ENCODE assay signal across 17 cellular contexts in genomic region chr1:75257424-75257823, GRCh38.
DNase-seq lines count a peak whose midpoint lies in the region; ATAC-seq, FAIRE-seq and TF ChIP-seq lines count a peak whose summit lies in the region.
"Had no signal": no experiment of that assay in that cellular context is flagged by ENCODE, and none has a peak within 500 bp of the region (broad histone marks: within the 10 kb centered on the region; RNA-seq: fewer than 3 reads in every experiment).

No MANE protein-coding gene starts in this region.

- H3K9ac ChIP-seq in HCT116 (ENCODE audit: low read length) (no peak overlapping the region), H1 (replicated peaks in 1 of 4; ENCODE audit: extremely low read depth in 1 of 4, low read depth in 3 of 4, low read length in 3 of 4) (no peak overlapping the region)

- peak; percentile 74 for FAIRE-seq in H1 (lab: Jason Lieb, UNC)

- no peak overlapping the region for H2BK5ac ChIP-seq in H1 (ENCODE audit: low read depth, low read length)

- TF ChIP-seq EP300 in H1 (IDR thresholded peaks at IDR 0.05; ENCODE audit: borderline replicate concordance in 1 of 2, low read depth in 2 of 2, low read length in 2 of 2): no peak

- H3K23ac ChIP-seq in H1 (ENCODE audit: insufficient read length): no peak overlapping the region

- H3K18ac ChIP-seq in H1 (ENCODE audit: extremely low read depth, low read length): no peak overlapping the region

- TF ChIP-seq CTCF in BE2C (IDR thresholded peaks at IDR 0.05; ENCODE audit: low read depth, low read length) (peak; percentile 28; the same call in 1 of the 2 replicates), HCT116 (IDR thresholded peaks at IDR 0.05 in 2 of 3, conservative IDR thresholded peaks at IDR 0.05 in 1 of 3; ENCODE audit: borderline replicate concordance in 1 of 3, insufficient read depth in 1 of 3, low read depth in 2 of 3, low read length in 2 of 3) (0 out of 6 replicates have a peak, but pooled peaks of 1 of the 3 experiments have one; percentile 9), H1 (IDR thresholded peaks at IDR 0.05; ENCODE audit: control extremely low read depth in 1 of 3, insufficient read depth in 1 of 3, low read depth in 1 of 3, low read length in 3 of 3) (peak; percentile 28 to 68 (median 49))

- H3K9me3 ChIP-seq in BE2C (no peaks in the 10 kb centered on the region), HCT116 (ENCODE audit: control insufficient read depth in 1 of 2, insufficient read depth in 1 of 2, low read depth in 1 of 2, low read length in 2 of 2) (no peaks in the 10 kb centered on the region), H1 (ENCODE audit: insufficient read depth in 2 of 2, low read depth in 1 of 2, low read length in 1 of 2) (no peaks in the 10 kb centered on the region)
- H3K9me3 ChIP-seq: Caco-2 had no signal

- H3K4me3 ChIP-seq in BE2C (ENCODE audit: low read depth, low read length) (no peak overlapping the region), HCT116 (replicated peaks in 1 of 2; ENCODE audit: low read depth in 1 of 2, low read length in 2 of 2) (no peak overlapping the region), H1 (ENCODE audit: extremely low read depth in 1 of 4, insufficient read depth in 2 of 4, low read depth in 3 of 4, low read length in 4 of 4) (no peak overlapping the region)
- H3K4me3 ChIP-seq: SK-N-MC had no signal

- H2BK20ac ChIP-seq in H1 (ENCODE audit: low read length): no peak overlapping the region

- H3K56ac ChIP-seq in H1 (replicated peaks; ENCODE audit: insufficient read length, low read depth, low read length): no peak overlapping the region

- H3K4me2 ChIP-seq in HCT116 (ENCODE audit: low read length) (no peak overlapping the region), H1 (ENCODE audit: insufficient read depth in 1 of 2, low read depth in 2 of 2, low read length in 2 of 2) (no peak overlapping the region)

- H3K9me2 ChIP-seq in HCT116 (ENCODE audit: insufficient read depth): no peaks in the 10 kb centered on the region

- no peaks in the 10 kb centered on the region for H4K20me1 ChIP-seq in HCT116 (ENCODE audit: insufficient read depth)
- H4K20me1 ChIP-seq in H1 (replicated peaks in 1 of 2; ENCODE audit: control insufficient read depth in 1 of 2, insufficient read depth in 2 of 2, low read length in 2 of 2): no peaks in the 10 kb centered on the region

- no peaks in the 10 kb centered on the region for H3K4me1 ChIP-seq in BE2C
- no peaks in the 10 kb centered on the region for H3K4me1 ChIP-seq in HCT116 (ENCODE audit: control insufficient read depth in 1 of 2, insufficient read depth in 2 of 2, low read length in 2 of 2)
- H3K4me1 ChIP-seq in H1 (replicated peaks in 1 of 4; ENCODE audit: control insufficient read depth in 3 of 4, insufficient read depth in 4 of 4, low read length in 3 of 4): no peaks in the 10 kb centered on the region
- H3K4me1 ChIP-seq: Caco-2 had no signal

- ATAC-seq in HCT116 (peak; percentile 25; the same call in 1 of the 2 replicates), HG03378 (IDR thresholded peaks at IDR 0.05; ENCODE audit: unreplicated experiment) (no peak)

- intact Hi-C loops in HCT116 (cut with micrococcal nuclease): no loop called here

- H3K14ac ChIP-seq in H1 (ENCODE audit: insufficient read length): no peak overlapping the region

- H2BK120ac ChIP-seq in H1 (replicated peaks; ENCODE audit: low read depth, low read length): no peak overlapping the region

- no peaks in the 10 kb centered on the region for H3K36me3 ChIP-seq in BE2C
- H3K36me3 ChIP-seq in HCT116 (ENCODE audit: control insufficient read depth in 1 of 2, insufficient read depth in 2 of 2, low read length in 2 of 2): no peaks in the 10 kb centered on the region
- no peaks in the 10 kb centered on the region for H3K36me3 ChIP-seq in H1 (ENCODE audit: control insufficient read depth in 2 of 4, insufficient read depth in 4 of 4, low read length in 3 of 4)

- no peaks in the 10 kb centered on the region for H3K79me1 ChIP-seq in H1 (ENCODE audit: low read depth, low read length)

- POLR2A ChIA-PET in HCT116 (lab: Charles Lee): no interaction called here
- POLR2A ChIA-PET in H1 (lab: Charles Lee; ENCODE audit: partially characterized antibody): interaction anchor here (1.1 kb wide), 1 partner anchor 466 kb away, joined by 3 read pairs; no protein-coding TSS in a partner anchor

- no TSS peak for BruUV-seq in HCT116 (replicated peaks; lab: Mats Ljungman, UMichigan)

- H4K91ac ChIP-seq in H1 (replicated peaks; ENCODE audit: insufficient read length, low read length): no peak overlapping the region

- RAD21 ChIA-PET in HCT116 (lab: Charles Lee; ENCODE audit: low non-redundant PET in 1 of 2, low total read pairs in 2 of 2, uncharacterized antibody in 2 of 2, unreplicated experiment in 2 of 2): no interaction called here

- H3K4ac ChIP-seq in H1 (replicated peaks; ENCODE audit: insufficient read length, low read depth, low read length): no peak overlapping the region

- no peaks in the 10 kb centered on the region for H3K23me2 ChIP-seq in H1 (ENCODE audit: low read depth, low read length)

- CTCF ChIA-PET in HCT116 (lab: Charles Lee) (interaction anchor here (1.1 kb wide), 2 partner anchors 9 to 25 kb away, joined by 3 to 4 read pairs; no protein-coding TSS in a partner anchor), H1 (lab: Charles Lee; ENCODE audit: partially characterized antibody) (interaction anchor here (0.6 to 3.2 kb wide), 32 partner anchors 9 to 492 kb away, joined by 3 to 33 read pairs (median 4); no protein-coding TSS in a partner anchor)

- H2AFZ ChIP-seq in HCT116 (ENCODE audit: low read depth, low read length, poor library complexity, severe bottlenecking) (no peak overlapping the region), H1 (ENCODE audit: low read length) (peak overlapping the region; percentile 72; the same call in 1 of the 2 replicates)

- no peak overlapping the region for H2BK15ac ChIP-seq in H1 (ENCODE audit: low read length)

- TF ChIP-seq POLR2A in HCT116 (IDR thresholded peaks at IDR 0.05; ENCODE audit: borderline replicate concordance, extremely low read depth, insufficient read depth, insufficient read length) (no peak), H1 (IDR thresholded peaks at IDR 0.05; ENCODE audit: control extremely low read depth in 1 of 2, low read depth in 2 of 2, low read length in 2 of 2) (no peak)

- no peaks in the 10 kb centered on the region for H3K79me2 ChIP-seq in HCT116 (ENCODE audit: insufficient read depth, low read length)
- no peaks in the 10 kb centered on the region for H3K79me2 ChIP-seq in H1 (ENCODE audit: control insufficient read depth in 1 of 2, insufficient read depth in 2 of 2, low read length in 2 of 2)

- H2BK12ac ChIP-seq in H1 (ENCODE audit: low read depth, low read length): no peak overlapping the region

- WGBS in H1 (ENCODE audit: extremely low coverage in 1 of 2, insufficient coverage in 1 of 2, insufficient read length in 1 of 2, insufficient replicate concordance in 2 of 2, low coverage in 1 of 2, low lambda C conversion rate in 2 of 2, missing lambda C conversion rate in 1 of 2), 2 experiments: 78% methylated on average over 2 of the region's 2 CpGs; no CpG with 5 or more reads in 1 of the 2 experiments

- DNase-seq in BE2C (no peak), HCT116 (ENCODE audit: low read depth, low spot score) (no peak), H1 (ENCODE audit: low read depth in 1 of 2, low spot score in 2 of 2) (peak; percentile 21 to 60), islet precursor cell (peak; percentile 64), NCI-H2227 (lab: John Stamatoyannopoulos, UW; ENCODE audit: unreplicated experiment) (no peak), DMS79 (lab: John Stamatoyannopoulos, UW) (no peak), cortex of kidney (lab: John Stamatoyannopoulos, UW) (no peak)
- DNase-seq: ACHN; Caco-2; CD4-positive, CD25-positive, alpha-beta regulatory T cell; MM.1S; NCI-H1105 treated with DMSO at 0.1 percent for 48 hours; NCI-H187; NCI-H345; NCI-H526 treated with DMSO at 0.1 percent for 48 hours had no signal

- TF ChIP-seq RAD21 in HCT116 (IDR thresholded peaks at IDR 0.05; ENCODE audit: low read depth) (no peak), H1 (IDR thresholded peaks at IDR 0.05 in 1 of 2, conservative IDR thresholded peaks at IDR 0.05 in 1 of 2; ENCODE audit: low read depth in 2 of 2, low read length in 2 of 2) (peak; percentile 38 to 52; a peak in 3 of 4 replicates)

- no peak overlapping the region for H4K8ac ChIP-seq in H1 (ENCODE audit: extremely low read depth, insufficient read depth, low read length)

- no peaks in the 10 kb centered on the region for H3K27me3 ChIP-seq in BE2C
- no peaks in the 10 kb centered on the region for H3K27me3 ChIP-seq in HCT116 (ENCODE audit: insufficient read depth, low read length)
- no peaks in the 10 kb centered on the region for H3K27me3 ChIP-seq in H1 (replicated peaks in 1 of 4; ENCODE audit: control insufficient read depth in 3 of 4, extremely low read depth in 1 of 4, insufficient read depth in 3 of 4, low read length in 3 of 4)

- no peak overlapping the region for H2AK5ac ChIP-seq in H1 (ENCODE audit: low read depth, low read length)

- H3K27ac ChIP-seq in HCT116 (ENCODE audit: low read depth, low read length) (no peak overlapping the region), H1 (ENCODE audit: low read depth, low read length) (no peak overlapping the region)
- H3K27ac ChIP-seq: SK-N-MC had no signal

- no peak overlapping the region for H4K5ac ChIP-seq in H1 (ENCODE audit: insufficient read length, low read depth, low read length)

TF ChIP-seq in HCT116, 20 proteins besides CTCF, POLR2A, EP300 and RAD21 (continues in another document):
- TF ChIP-seq, protein P1, sequence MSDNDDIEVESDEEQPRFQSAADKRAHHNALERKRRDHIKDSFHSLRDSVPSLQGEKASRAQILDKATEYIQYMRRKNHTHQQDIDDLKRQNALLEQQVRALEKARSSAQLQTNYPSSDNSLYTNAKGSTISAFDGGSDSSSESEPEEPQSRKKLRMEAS (IDR thresholded peaks at IDR 0.05): no peak
- no peak for TF ChIP-seq CBX3 (IDR thresholded peaks at IDR 0.05; ENCODE audit: low read depth)

TF ChIP-seq in H1, 55 proteins besides CTCF, POLR2A, EP300 and RAD21 (continues in another document):
- no peak for TF ChIP-seq CBX8 (IDR thresholded peaks at IDR 0.05; ENCODE audit: borderline replicate concordance, low read depth, low read length)
- TF ChIP-seq, protein P2, sequence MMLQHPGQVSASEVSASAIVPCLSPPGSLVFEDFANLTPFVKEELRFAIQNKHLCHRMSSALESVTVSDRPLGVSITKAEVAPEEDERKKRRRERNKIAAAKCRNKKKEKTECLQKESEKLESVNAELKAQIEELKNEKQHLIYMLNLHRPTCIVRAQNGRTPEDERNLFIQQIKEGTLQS (IDR thresholded peaks at IDR 0.05; ENCODE audit: insufficient read depth, low read depth, low read length): no peak
- TF ChIP-seq SP4 (IDR thresholded peaks at IDR 0.05; ENCODE audit: low read length): no peak
- no peak for TF ChIP-seq SIN3A (conservative IDR thresholded peaks at IDR 0.05 in 1 of 2, IDR thresholded peaks at IDR 0.05 in 1 of 2; ENCODE audit: low read depth in 1 of 2, low read length in 2 of 2)
- TF ChIP-seq ZNF274 (IDR thresholded peaks at IDR 0.05; ENCODE audit: borderline replicate concordance, extremely low read depth, low read length): no peak
- no peak for TF ChIP-seq RFX5 (IDR thresholded peaks at IDR 0.05; ENCODE audit: borderline replicate concordance, low read depth, low read length)
- no peak for TF ChIP-seq CBX5 (IDR thresholded peaks at IDR 0.05; ENCODE audit: low read depth, low read length)
- no peak for TF ChIP-seq CREB1 (IDR thresholded peaks at IDR 0.05)
- TF ChIP-seq KDM5A (IDR thresholded peaks at IDR 0.05; ENCODE audit: low read length): no peak

Comparison
In these comparisons a context has a peak if more than half of its experiments do, and no peak if none do; other contexts are left out.
1. DNase-seq: peak in H1 (2 of 2) and islet precursor cell (single experiment); none in BE2C (single experiment), HCT116 (single experiment), NCI-H2227 (single experiment), DMS79 (single experiment) and cortex of kidney (single experiment).